9 cellular contexts compared by ENCODE assay signal in genomic region chr10:3761111-3761686, GRCh38. TPM values are rescaled to one million over a fixed set of nuclear protein-coding genes. Genes with fewer than 3 reads are reported as not detected.
DNase-seq lines count a peak whose midpoint lies in the region; ATAC-seq and TF ChIP-seq lines count a peak whose summit lies in the region.
"Had no signal": no experiment of that assay in that cellular context is flagged by ENCODE, and none has a peak within 500 bp of the region (broad histone marks: within the 10 kb centered on the region; RNA-seq: fewer than 3 reads in every experiment).

No MANE protein-coding gene starts in this region.

- H2AFZ ChIP-seq in PC-9: no peak overlapping the region

- H3K36me3 ChIP-seq in PC-9 (ENCODE audit: low read depth): no peaks in the 10 kb centered on the region

- DNase-seq in PC-9: peak in 1 of 2 experiments; percentile 53
- DNase-seq in medulla oblongata (ENCODE audit: extremely low spot score): peak; percentile 80
- no peak for DNase-seq in LoVo (ENCODE audit: low spot score)
- no peak for DNase-seq in G401 (ENCODE audit: low spot score)
- DNase-seq in stimulated activated CD4-positive, alpha-beta T cell treated with anti-CD3 and anti-CD28 coated beads, Interleukin-4, amount 100 ng/mL, for 24 hours: no peak
- no peak for DNase-seq in GM19238 (ENCODE audit: insufficient read length, low spot score)

- no peaks in the 10 kb centered on the region for H3K9me2 ChIP-seq in PC-9 (ENCODE audit: insufficient read depth)

- POLR2A ChIA-PET in PC-9 (lab: Charles Lee; ENCODE audit: unreplicated experiment): interaction anchor here (0.6 to 1.0 kb wide), 5 partner anchors 21 to 217 kb away, joined by 3 to 9 read pairs (median 5); partner anchors contain the start of gene KLF6

- 0 out of 2 replicates have a peak overlapping the region, but pooled peaks have one; percentile 12 for H3K4me3 ChIP-seq in PC-9
- H3K4me3 ChIP-seq: K562 had no signal

- peaks cover 89% of the 10 kb centered on the region for H3K4me1 ChIP-seq in PC-9 (replicated peaks; ENCODE audit: insufficient read depth)

- CTCF ChIA-PET in PC-9 (lab: Charles Lee): no interaction called here

- no peaks in the 10 kb centered on the region for H3K9me3 ChIP-seq in PC-9 (ENCODE audit: insufficient read depth, low read depth)

- in situ Hi-C loops in G401 (cut with HindIII; ENCODE audit: low sequenced_read_pairs): no loop called here

- no TSS peak for BruUV-seq in PC-9 (replicated peaks; lab: Mats Ljungman, UMichigan)

- peaks cover 54% of the 10 kb centered on the region for H3F3A ChIP-seq in PC-9 (ENCODE audit: insufficient read depth, low read depth)

- no peaks in the 10 kb centered on the region; the same call in 1 of the 2 replicates for H3K79me2 ChIP-seq in PC-9 (ENCODE audit: low read depth)

- no peaks in the 10 kb centered on the region for H4K20me1 ChIP-seq in PC-9 (ENCODE audit: insufficient read depth)

- H3K27ac ChIP-seq in PC-9: peak overlapping the region; percentile 100

- H3K27me3 ChIP-seq in PC-9 (ENCODE audit: insufficient read depth, low read depth): no peaks in the 10 kb centered on the region

- TF ChIP-seq CTCF in PC-9 (conservative IDR thresholded peaks at IDR 0.05): no peak

- peak overlapping the region; percentile 92 for H3K4me2 ChIP-seq in PC-9

- intact Hi-C loops in PC-9 (cut with micrococcal nuclease; ENCODE audit: unreplicated experiment): loop anchor here (5.0 kb wide), 2 partner anchors 94 to 901 kb away; no protein-coding TSS in a partner anchor

- ATAC-seq in GM18858 (IDR thresholded peaks at IDR 0.05; ENCODE audit: unreplicated experiment): peak; percentile 52
- peak; percentile 42 for ATAC-seq in HG02798 (IDR thresholded peaks at IDR 0.05; ENCODE audit: poor library complexity, unreplicated experiment)
- ATAC-seq: K562 had no signal

RNA-seq across cellular contexts. Expression of gene KLF6, which starts 23.8 kb away (rescaled TPM):
- 27.7 and 41.9 TPM in 2 replicates for total RNA-seq in PC-9 (2021)
- 25.8 and 35.8 TPM in 2 replicates for total RNA-seq in G401 (2014; rRNA removed; shearing (Covaris generic))
